Comparison of ENCODE assay signal across 16 cellular contexts in genomic region chr1:204261746-204262505, GRCh38. TPM values are rescaled to one million over a fixed set of nuclear protein-coding genes. Genes with fewer than 3 reads are reported as not detected.
A peak's percentile ranks its signal among the peaks of the same experiment; 100 is the strongest.
DNase-seq lines count a peak whose midpoint lies in the region; ATAC-seq and TF ChIP-seq lines count a peak whose summit lies in the region.
"Had no signal": no experiment of that assay in that cellular context is flagged by ENCODE, and none has a peak within 500 bp of the region (broad histone marks: within the 10 kb centered on the region; RNA-seq: fewer than 3 reads in every experiment).

No MANE protein-coding gene starts in this region.

- peaks cover 3% of the 10 kb centered on the region for H3K36me3 ChIP-seq in suprapubic skin
- peaks cover 36% of the 10 kb centered on the region for H3K36me3 ChIP-seq in PC-3 (ENCODE audit: low read depth, low read length)
- no peaks in the 10 kb centered on the region for H3K36me3 ChIP-seq in sigmoid colon

- no peaks in the 10 kb centered on the region for H3K9me3 Mint-ChIP-seq in H9
- H3K9me3 Mint-ChIP-seq: activated naive CD8-positive, alpha-beta T cell treated with anti-CD3 and anti-CD28 coated beads for 36 hours; dendritic cell treated with granulocyte-macrophage colony-stimulating factor and Interleukin-4, amounts not matched to agents 40 ng/mL and 50 ng/mL, for 4 days; stimulated activated naive CD8-positive, alpha-beta T cell treated with anti-CD3 and anti-CD28 coated beads, Interleukin-15, Interleukin-2, amounts not matched to agents 100 ng/mL and 50 ng/mL, for 24 hours had no signal

- H3F3A ChIP-seq in PC-3 (ENCODE audit: low read length, unreplicated experiment), result no peaks in the 10 kb centered on the region

- H3K23me2 ChIP-seq in H9 (ENCODE audit: insufficient read length, low read depth, low read length, poor library complexity, severe bottlenecking), result no peaks in the 10 kb centered on the region

- no peaks in the 10 kb centered on the region for H3K9me3 ChIP-seq in H9 (ENCODE audit: control insufficient read depth, low read depth, low read length)
- H3K9me3 ChIP-seq in suprapubic skin, result no peaks in the 10 kb centered on the region
- H3K9me3 ChIP-seq in PC-3 (ENCODE audit: low read length), result no peaks in the 10 kb centered on the region
- no peaks in the 10 kb centered on the region for H3K9me3 ChIP-seq in sigmoid colon
- H3K9me3 ChIP-seq: right atrium auricular region had no signal

- H2BK5ac ChIP-seq in H9 (ENCODE audit: insufficient read length, low read length), result no peak overlapping the region

- H3K4me1 Mint-ChIP-seq in H9, result peaks cover 8 to 13% of the 10 kb centered on the region in 2 experiments
- H3K4me1 Mint-ChIP-seq: activated naive CD8-positive, alpha-beta T cell treated with anti-CD3 and anti-CD28 coated beads for 36 hours had no signal

- TF ChIP-seq EP300 in suprapubic skin (IDR thresholded peaks at IDR 0.05) (no peak), sigmoid colon (IDR thresholded peaks at IDR 0.05) (no peak)

- H3K18ac ChIP-seq in H9 (ENCODE audit: insufficient read length, low read depth, low read length), result no peak overlapping the region

- H3K27me3 Mint-ChIP-seq in H9 (ENCODE audit: low read depth), result peaks cover 3% of the 10 kb centered on the region
- H3K27me3 Mint-ChIP-seq: activated naive CD8-positive, alpha-beta T cell treated with anti-CD3 and anti-CD28 coated beads for 36 hours; dendritic cell treated with granulocyte-macrophage colony-stimulating factor and Interleukin-4, amounts not matched to agents 40 ng/mL and 50 ng/mL, for 4 days; stimulated activated naive CD8-positive, alpha-beta T cell treated with anti-CD3 and anti-CD28 coated beads, Interleukin-15, Interleukin-2, amounts not matched to agents 100 ng/mL and 50 ng/mL, for 24 hours had no signal

- no peak overlapping the region for H2BK20ac ChIP-seq in H9 (ENCODE audit: low read depth, low read length, poor library complexity, severe bottlenecking)

- no peaks in the 10 kb centered on the region for H4K20me1 ChIP-seq in H9 (ENCODE audit: control insufficient read depth, insufficient read depth, insufficient read length)
- no peaks in the 10 kb centered on the region for H4K20me1 ChIP-seq in PC-3 (ENCODE audit: low read length)

- H3K4ac ChIP-seq in H9 (ENCODE audit: low read depth, low read length), result no peak overlapping the region

- POLR2A ChIA-PET in PC-3 (lab: Charles Lee; ENCODE audit: unreplicated experiment), result no interaction called here

- H2AK5ac ChIP-seq in H9 (ENCODE audit: insufficient read length, low read length), result no peak overlapping the region

- H3K4me2 ChIP-seq in H9 (ENCODE audit: insufficient read depth, insufficient read length, low read length), result no peak overlapping the region
- H3K4me2 ChIP-seq in PC-3 (ENCODE audit: low read length), result no peak overlapping the region

- no peak overlapping the region for H4K5ac ChIP-seq in H9 (ENCODE audit: insufficient read length, low read depth, low read length)

- H2BK120ac ChIP-seq in H9 (ENCODE audit: low read depth, low read length, poor library complexity, severe bottlenecking), result no peak overlapping the region

- intact Hi-C loops in PC-3 (cut with micrococcal nuclease) (no loop called here), sigmoid colon (cut with DNase I) (no loop called here)

- no peak overlapping the region for H3K23ac ChIP-seq in H9 (ENCODE audit: insufficient read length, low read depth, low read length)

- H3K4me3 ChIP-seq in astrocyte of the spinal cord (ENCODE audit: low read depth, low read length) (no peak overlapping the region), suprapubic skin (no peak overlapping the region), PC-3 (ENCODE audit: low read length) (no peak overlapping the region), sigmoid colon (no peak overlapping the region)
- H3K4me3 ChIP-seq: right atrium auricular region had no signal

- no peak overlapping the region for H3K4me3 Mint-ChIP-seq in H9
- H3K4me3 Mint-ChIP-seq: activated naive CD8-positive, alpha-beta T cell treated with anti-CD3 and anti-CD28 coated beads for 36 hours; dendritic cell treated with granulocyte-macrophage colony-stimulating factor and Interleukin-4, amounts not matched to agents 40 ng/mL and 50 ng/mL, for 4 days; stimulated activated naive CD8-positive, alpha-beta T cell treated with anti-CD3 and anti-CD28 coated beads, Interleukin-15, Interleukin-2, amounts not matched to agents 100 ng/mL and 50 ng/mL, for 24 hours had no signal

- in situ Hi-C loops in astrocyte of the spinal cord (cut with HindIII; ENCODE audit: low sequenced_read_pairs), result no loop called here

- CTCF ChIA-PET in PC-3 (lab: Charles Lee), result no interaction called here

- H4K8ac ChIP-seq in H9 (replicated peaks; ENCODE audit: insufficient read length, low read depth, low read length), result no peak overlapping the region

- H3K27ac ChIP-seq in H9 (ENCODE audit: insufficient read length, low read depth, low read length), result no peak overlapping the region
- peak overlapping the region; percentile 11 for H3K27ac ChIP-seq in suprapubic skin
- H3K27ac ChIP-seq in PC-3 (ENCODE audit: low read length), result no peak overlapping the region
- no peak overlapping the region for H3K27ac ChIP-seq in sigmoid colon
- H3K27ac ChIP-seq: foreskin keratinocyte had no signal

- no peak overlapping the region; the same call in 1 of the 2 replicates for H3K14ac ChIP-seq in H9 (ENCODE audit: insufficient read depth, low read length)

- no peak for DNase-seq in H9
- DNase-seq in astrocyte of the spinal cord (ENCODE audit: low read depth, low spot score), result peak; percentile 22
- peak; percentile 78 for DNase-seq in iris pigment epithelial cell (ENCODE audit: low read depth)
- no peak for DNase-seq in suprapubic skin (ENCODE audit: low spot score in 2 of 2)
- no peak for DNase-seq in PC-3
- no peak for DNase-seq in sigmoid colon
- no peak for DNase-seq in RKO (ENCODE audit: low spot score)
- DNase-seq: activated CD4-positive, alpha-beta T cell treated with anti-CD3 and anti-CD28 coated beads for 1 hour; activated naive CD8-positive, alpha-beta T cell treated with anti-CD3 and anti-CD28 coated beads for 36 hours; COR-L47; NCI-H1105 had no signal

- no peak overlapping the region for H4K91ac ChIP-seq in H9 (ENCODE audit: insufficient read length, low read depth, low read length)

- TF ChIP-seq POLR2A in suprapubic skin (IDR thresholded peaks at IDR 0.05), result no peak
- TF ChIP-seq POLR2A in sigmoid colon (IDR thresholded peaks at IDR 0.05), result no peak

- WGBS in H9 (ENCODE audit: extremely low coverage, insufficient read length, low lambda C conversion rate), result no CpG with 5 or more reads among the region's 13 CpGs
- 83% methylated on average over 13 of the region's 13 CpGs for WGBS in suprapubic skin
- WGBS in sigmoid colon, 2 donors, result 72 to 87% methylated on average over 13 of the region's 13 CpGs

- no peaks in the 10 kb centered on the region for H3K79me1 ChIP-seq in H9 (ENCODE audit: insufficient read depth, low read depth, low read length, poor library complexity, severe bottlenecking)

- H2AFZ ChIP-seq in H9 (ENCODE audit: low read length) (no peak overlapping the region), PC-3 (ENCODE audit: low read length) (no peak overlapping the region)

- no TSS peak for BruUV-seq in PC-3 (replicated peaks; lab: Mats Ljungman, UMichigan)

- H3K27me3 ChIP-seq in H9 (ENCODE audit: insufficient read depth, low read length) (no peaks in the 10 kb centered on the region), suprapubic skin (no peaks in the 10 kb centered on the region), PC-3 (ENCODE audit: low read length) (no peaks in the 10 kb centered on the region), sigmoid colon (no peaks in the 10 kb centered on the region)
- H3K27me3 ChIP-seq: foreskin keratinocyte, right atrium auricular region had no signal

- TF ChIP-seq CTCF in H9 (conservative IDR thresholded peaks at IDR 0.05) (peak; percentile 13; the same call in 1 of the 3 replicates), astrocyte of the spinal cord (IDR thresholded peaks at IDR 0.05; ENCODE audit: low read depth, low read length) (no peak), suprapubic skin (IDR thresholded peaks at IDR 0.05) (no peak), PC-3 (conservative IDR thresholded peaks at IDR 0.05; ENCODE audit: low read depth, low read length) (no peak), sigmoid colon (IDR thresholded peaks at IDR 0.05) (no peak)

- no peak for ATAC-seq in PC-3
- ATAC-seq: foreskin keratinocyte had no signal

- H3K9ac ChIP-seq in H9 (ENCODE audit: extremely low read depth, insufficient read length, low read length), result no peak overlapping the region
- H3K9ac ChIP-seq in PC-3 (ENCODE audit: low read length), result no peak overlapping the region

- H3K56ac ChIP-seq in H9 (ENCODE audit: insufficient read length, low read depth, low read length), result no peak overlapping the region

- no peak overlapping the region; a peak in 1 of 7 replicates for H3K27ac Mint-ChIP-seq in H9
- H3K27ac Mint-ChIP-seq: activated naive CD8-positive, alpha-beta T cell treated with anti-CD3 and anti-CD28 coated beads for 36 hours; dendritic cell treated with granulocyte-macrophage colony-stimulating factor and Interleukin-4, amounts not matched to agents 40 ng/mL and 50 ng/mL, for 4 days; stimulated activated naive CD8-positive, alpha-beta T cell treated with anti-CD3 and anti-CD28 coated beads, Interleukin-15, Interleukin-2, amounts not matched to agents 100 ng/mL and 50 ng/mL, for 24 hours had no signal

- no peak overlapping the region for H3T11ph ChIP-seq in H9 (ENCODE audit: low read length)

- H2BK12ac ChIP-seq in H9 (ENCODE audit: insufficient read length, low read depth, low read length), result no peak overlapping the region

- no peaks in the 10 kb centered on the region for H3K4me1 ChIP-seq in H9 (ENCODE audit: insufficient read depth, low read length)
- peaks cover 20% of the 10 kb centered on the region for H3K4me1 ChIP-seq in suprapubic skin
- no peaks in the 10 kb centered on the region for H3K4me1 ChIP-seq in PC-3 (ENCODE audit: insufficient read depth, low read length)
- H3K4me1 ChIP-seq in sigmoid colon, result peaks cover 0 to 17% (median 11%) of the 10 kb centered on the region in 4 donors
- H3K4me1 ChIP-seq: foreskin keratinocyte had no signal

- no peaks in the 10 kb centered on the region for H3K79me2 ChIP-seq in H9 (ENCODE audit: insufficient read depth, low read length)
- H3K79me2 ChIP-seq in PC-3 (ENCODE audit: low read length), result no peaks in the 10 kb centered on the region

- no peaks in the 10 kb centered on the region for H3K9me2 ChIP-seq in PC-3 (replicated peaks; ENCODE audit: low read length)

- H3K36me3 Mint-ChIP-seq in H9 (ENCODE audit: insufficient read depth in 1 of 3, low read depth in 3 of 3), result peaks cover 0 to 6% (median 0%) of the 10 kb centered on the region in 3 experiments; a peak in 3 of 7 replicates
- H3K36me3 Mint-ChIP-seq: activated naive CD8-positive, alpha-beta T cell treated with anti-CD3 and anti-CD28 coated beads for 36 hours had no signal

- no peak overlapping the region for H2BK15ac ChIP-seq in H9 (ENCODE audit: low read depth, low read length)

RNA-seq across cellular contexts. Expression of gene GOLT1A, which starts 48.1 kb away (rescaled TPM):
- total RNA-seq in H9 (2021) (4.2 and 6.3 TPM in 2 replicates), suprapubic skin (not detected), PC-3 (2014; rRNA removed) (4.9 and 13.3 TPM in 2 replicates), sigmoid colon (not detected)
- polyA plus RNA-seq in sigmoid colon, result 10 to 100 TPM in 2 of 3 donors, 1 to 10 TPM in 1; 9.6 to 12.5 (median 12.0) TPM
- total RNA-seq: right atrium auricular region; T-helper 1 cell treated with Interleukin-12 subunit alpha and Interleukin-12 subunit beta and Interleukin-4 antibody, amounts not matched to agents 30 ng/mL and 1 ng/mL, for 36 hours had no signal

Comparison
In these comparisons a context has a peak if more than half of its experiments do, and no peak if none do; other contexts are left out.
1. DNase-seq: peak in astrocyte of the spinal cord (single experiment) and iris pigment epithelial cell (single experiment); none in H9 (single experiment), suprapubic skin (0 of 2), PC-3 (single experiment), sigmoid colon (single experiment) and RKO (single experiment).